Comparison of ENCODE assay signal across 27 cellular contexts in the genomic region with DNA sequence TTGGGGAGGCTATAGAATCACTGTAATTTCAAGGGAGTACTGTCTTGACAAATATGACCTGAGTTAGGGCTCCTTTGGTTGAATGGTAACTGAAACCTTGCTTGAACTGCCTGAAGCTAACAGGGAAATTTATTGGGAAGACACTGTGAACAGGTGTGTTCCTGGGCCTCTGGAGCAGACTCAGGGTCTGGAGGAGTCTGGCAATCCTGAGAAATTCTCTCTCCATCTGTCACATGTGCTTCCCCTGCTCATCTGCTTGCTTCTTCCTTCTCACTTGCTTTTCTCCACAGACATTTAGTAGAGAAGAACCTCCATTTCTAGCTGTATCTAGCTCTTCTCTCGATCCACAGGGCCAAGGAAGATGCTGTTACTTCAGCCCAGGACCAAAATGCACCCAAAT.
"Had no signal": no experiment of that assay in that cellular context is flagged by ENCODE, and none has a peak within 500 bp of the region (broad histone marks: within the 10 kb centered on the region; RNA-seq: fewer than 3 reads in every experiment).

No MANE protein-coding gene starts in this region.

- DNase-seq: activated B cell treated with CpG ODN at 0.5 μM for 24 hours; activated CD4-positive, alpha-beta T cell treated with anti-CD3 and anti-CD28 coated beads for 48 hours; activated CD4-positive, alpha-beta T cell treated with anti-CD3 and anti-CD28 coated beads, Interleukin-2, amount 50 U/mL, for 1 hour; activated CD4-positive, alpha-beta T cell treated with anti-CD3 and anti-CD28 coated beads, Interleukin-2, amount 50 U/mL, for 48 hours; activated CD8-positive, alpha-beta memory T cell treated with anti-CD3 and anti-CD28 coated beads for 24 hours; activated CD8-positive, alpha-beta T cell treated with anti-CD3 and anti-CD28 coated beads for 36 hours; activated effector memory CD4-positive, alpha-beta T cell treated with Interleukin-2 at 50 U/mL for 16 hours; activated gamma-delta T cell treated with Interleukin-2 at 50 U/mL for 16 hours; activated naive CD4-positive, alpha-beta T cell treated with anti-CD3 and anti-CD28 coated beads, Interleukin-2, amount 50 U/mL, for 16 hours; activated naive CD4-positive, alpha-beta T cell treated with Interleukin-2 at 50 U/mL for 16 hours; activated T-cell treated with anti-CD3 and anti-CD28 coated beads, Interleukin-2, amount 50 U/mL, for 4 hours; amniotic stem cell; anterior cingulate cortex; brain microvascular endothelial cell; effector memory CD4-positive, alpha-beta T cell; endodermal cell; erythroblast; foreskin keratinocyte; gastrocnemius medialis; head of caudate nucleus; T-helper 17 cell; T1000; WERI-Rb-1 had no signal

- H3K27ac Mint-ChIP-seq: activated B cell treated with CpG ODN at 0.5 μM for 24 hours; activated CD8-positive, alpha-beta T cell treated with anti-CD3 and anti-CD28 coated beads for 36 hours; activated naive CD8-positive, alpha-beta T cell; activated T-helper 17 cell treated with anti-CD3 and anti-CD28 coated beads, Interleukin-2, amount 50 U/mL, for 72 hours; dendritic cell treated with granulocyte-macrophage colony-stimulating factor and Interleukin-4, amounts not matched to agents 40 ng/mL and 50 ng/mL, for 4 days; endodermal cell; T-helper 17 cell; T-helper 2 cell treated with Interferon-gamma antibody and Interleukin-4, amounts not matched to agents 5 μg/mL and 100 μg/mL, for 36 hours had no signal

- H3K4me1 Mint-ChIP-seq: activated B cell treated with CpG ODN at 0.5 μM for 24 hours; activated T-helper 17 cell treated with anti-CD3 and anti-CD28 coated beads, Interleukin-2, amount 50 U/mL, for 72 hours; endodermal cell; T-helper 17 cell had no signal

- H3K27me3 Mint-ChIP-seq: activated B cell treated with CpG ODN at 0.5 μM for 24 hours; activated CD8-positive, alpha-beta T cell treated with anti-CD3 and anti-CD28 coated beads for 36 hours; activated naive CD8-positive, alpha-beta T cell; activated T-helper 17 cell treated with anti-CD3 and anti-CD28 coated beads, Interleukin-2, amount 50 U/mL, for 72 hours; dendritic cell treated with granulocyte-macrophage colony-stimulating factor and Interleukin-4, amounts not matched to agents 40 ng/mL and 50 ng/mL, for 4 days; T-helper 17 cell had no signal

- H3K36me3 Mint-ChIP-seq: activated naive CD8-positive, alpha-beta T cell had no signal

- H3K9me3 Mint-ChIP-seq: activated B cell treated with CpG ODN at 0.5 μM for 24 hours, endodermal cell had no signal

- H3K4me3 Mint-ChIP-seq: activated B cell treated with CpG ODN at 0.5 μM for 24 hours; activated CD8-positive, alpha-beta T cell treated with anti-CD3 and anti-CD28 coated beads for 36 hours; activated naive CD8-positive, alpha-beta T cell; activated T-cell treated with anti-CD3 and anti-CD28 coated beads, Interleukin-2, amount 50 U/mL, for 4 hours; activated T-helper 17 cell treated with anti-CD3 and anti-CD28 coated beads, Interleukin-2, amount 50 U/mL, for 72 hours; dendritic cell treated with granulocyte-macrophage colony-stimulating factor and Interleukin-4, amounts not matched to agents 40 ng/mL and 50 ng/mL, for 4 days; endodermal cell; T-helper 17 cell; T-helper 2 cell treated with Interferon-gamma antibody and Interleukin-4, amounts not matched to agents 5 μg/mL and 100 μg/mL, for 36 hours had no signal
